ENCODE assay signal across 1 cellular context in genomic region chr22:24216541-24217209, GRCh38.
TF ChIP-seq lines count a peak whose summit lies in the region.

No MANE protein-coding gene starts in this region.

TF ChIP-seq in IMR-90, 13 proteins besides CTCF, POLR2A, EP300 and RAD21:
- TF ChIP-seq MXI1 (IDR thresholded peaks at IDR 0.05; ENCODE audit: borderline replicate concordance, low read depth, low read length) (no peak), RCOR1 (IDR thresholded peaks at IDR 0.05; ENCODE audit: insufficient replicate concordance, low read length) (no peak), BHLHE40 (IDR thresholded peaks at IDR 0.05; ENCODE audit: low read depth, low read length) (no peak), RFX5 (IDR thresholded peaks at IDR 0.05; ENCODE audit: low read depth, low read length) (no peak), FOS (IDR thresholded peaks at IDR 0.05; ENCODE audit: low read depth, low read length) (no peak), MAFK (IDR thresholded peaks at IDR 0.05; ENCODE audit: low read depth, low read length) (no peak), CEBPB (IDR thresholded peaks at IDR 0.05; ENCODE audit: low read depth, low read length) (no peak)
